ENCODE assay signal across 16 cellular contexts in genomic region chr19:41392775-41393174, GRCh38. TPM values are rescaled to one million over a fixed set of nuclear protein-coding genes. Genes with fewer than 3 reads are reported as not detected.
DNase-seq lines count a peak whose midpoint lies in the region; ATAC-seq and TF ChIP-seq lines count a peak whose summit lies in the region.
"Had no signal": no experiment of that assay in that cellular context is flagged by ENCODE, and none has a peak within 500 bp of the region (broad histone marks: within the 10 kb centered on the region; RNA-seq: fewer than 3 reads in every experiment).

No MANE protein-coding gene starts in this region.

- DNase-seq in left ventricle myocardium superior (peak; percentile 44), Right ventricle myocardium inferior (ENCODE audit: missing footprints) (no peak), RWPE1 (ENCODE audit: low spot score) (no peak), myocyte (ENCODE audit: low read depth) (peak; percentile 23), COR-L47 (lab: John Stamatoyannopoulos, UW) (no peak)
- DNase-seq in stimulated activated naive B cell treated with anti-CD40 and anti-IgM and Interleukin-4, amounts not matched to agents 10 μg/mL and 1 μg/mL and 100 μg/mL, for 72 hours = no peak
- DNase-seq: C1 segment of cervical spinal cord; CD8-positive, alpha-beta T cell; DMS 273 treated with DMSO at 0.1 percent for 48 hours; DMS79; EL; GDM1; H9 had no signal

- peak overlapping the region; percentile 68 for H3K27ac Mint-ChIP-seq in stimulated activated naive B cell treated with anti-CD40 and anti-IgM and Interleukin-4, amounts not matched to agents 10 μg/mL and 1 μg/mL and 100 μg/mL, for 72 hours
- H3K27ac Mint-ChIP-seq: CD8-positive, alpha-beta T cell; GM23338 had no signal

- H3K36me3 Mint-ChIP-seq in stimulated activated naive B cell treated with anti-CD40 and anti-IgM and Interleukin-4, amounts not matched to agents 10 μg/mL and 1 μg/mL and 100 μg/mL, for 72 hours = peaks cover 21 to 40% of the 10 kb centered on the region in 2 donors

- peak overlapping the region; percentile 28; the same call in 1 of the 2 replicates for H3K27ac ChIP-seq in RWPE1

- no peak for TF ChIP-seq CTCF in RWPE1 (conservative IDR thresholded peaks at IDR 0.05; ENCODE audit: low read depth)

- intact Hi-C loops in left ventricle myocardium superior (cut with micrococcal nuclease) = no loop called here
- intact Hi-C loops in Right ventricle myocardium inferior (cut with DNase I) = no loop called here

- ATAC-seq in left ventricle myocardium superior (no peak), Right ventricle myocardium inferior (no peak)
- no peak for ATAC-seq in stimulated activated naive B cell treated with anti-CD40 and anti-IgM and Interleukin-4, amounts not matched to agents 10 μg/mL and 1 μg/mL and 100 μg/mL, for 72 hours (replicated peaks)
- ATAC-seq: CD8-positive, alpha-beta T cell; GM23338; HCT116 had no signal

- POLR2A ChIA-PET in RWPE1 (lab: Yijun Ruan, JAX; ENCODE audit: low non-redundant PET) = no interaction called here

- no peaks in the 10 kb centered on the region for H3K9me3 Mint-ChIP-seq in stimulated activated naive B cell treated with anti-CD40 and anti-IgM and Interleukin-4, amounts not matched to agents 10 μg/mL and 1 μg/mL and 100 μg/mL, for 72 hours
- H3K9me3 Mint-ChIP-seq: CD8-positive, alpha-beta T cell; GM23338; H9 had no signal

- H3K4me3 Mint-ChIP-seq in stimulated activated naive B cell treated with anti-CD40 and anti-IgM and Interleukin-4, amounts not matched to agents 10 μg/mL and 1 μg/mL and 100 μg/mL, for 72 hours = no peak overlapping the region
- H3K4me3 Mint-ChIP-seq: CD8-positive, alpha-beta T cell; GM23338; H9 had no signal

- CTCF ChIA-PET in RWPE1 (lab: Yijun Ruan, JAX) = interaction anchor here (0.6 kb wide), 1 partner anchor 457 kb away, joined by 4 read pairs; no protein-coding TSS in a partner anchor

- H3K27me3 Mint-ChIP-seq in stimulated activated naive B cell treated with anti-CD40 and anti-IgM and Interleukin-4, amounts not matched to agents 10 μg/mL and 1 μg/mL and 100 μg/mL, for 72 hours = no peaks in the 10 kb centered on the region

- peaks cover 9 to 26% of the 10 kb centered on the region in 2 donors for H3K4me1 Mint-ChIP-seq in stimulated activated naive B cell treated with anti-CD40 and anti-IgM and Interleukin-4, amounts not matched to agents 10 μg/mL and 1 μg/mL and 100 μg/mL, for 72 hours

RNA-seq across cellular contexts. Expression of gene EXOSC5, which starts 4.4 kb away (rescaled TPM):
- total RNA-seq in left ventricle myocardium superior (14.4 TPM), Right ventricle myocardium inferior (17.1 TPM), myocyte (22.2 and 35.4 TPM in 2 replicates)
- 22.3 TPM for polyA plus RNA-seq in myocyte (2012)

RNA-seq across cellular contexts. Expression of gene BCKDHA, which starts 4.8 kb away (rescaled TPM):
- 49.2 TPM for total RNA-seq in left ventricle myocardium superior
- 44.9 TPM for total RNA-seq in Right ventricle myocardium inferior
- total RNA-seq in myocyte = 53.4 and 77.7 TPM in 2 replicates
- 45.4 TPM for polyA plus RNA-seq in myocyte (2012)

RNA-seq across cellular contexts. Expression of gene TMEM91, which starts 16.4 kb away (rescaled TPM):
- total RNA-seq in left ventricle myocardium superior = 3.6 TPM
- total RNA-seq in Right ventricle myocardium inferior = 3.8 TPM
- 0.59 and 1.7 TPM in 2 replicates for total RNA-seq in myocyte
- 5.8 TPM for polyA plus RNA-seq in myocyte (2012)

RNA-seq across cellular contexts. Expression of gene B9D2, which starts 28.8 kb away (rescaled TPM):
- total RNA-seq in left ventricle myocardium superior (3.7 TPM), Right ventricle myocardium inferior (3.2 TPM), myocyte (3.5 and 5.0 TPM in 2 replicates)
- 6.6 TPM for polyA plus RNA-seq in myocyte (2012)

RNA-seq across cellular contexts. Expression of gene B3GNT8, which starts 34.4 kb away (rescaled TPM):
- total RNA-seq in left ventricle myocardium superior (12.4 TPM), Right ventricle myocardium inferior (8.3 TPM), myocyte (not detected in 2 replicates)
- polyA plus RNA-seq in myocyte (2012) = 0.20 TPM
- total RNA-seq: H4 had no signal

Comparison
In these comparisons a context has a peak if more than half of its experiments do, and no peak if none do; other contexts are left out.
1. DNase-seq: peak in left ventricle myocardium superior (single experiment) and myocyte (single experiment); none in Right ventricle myocardium inferior (single experiment), RWPE1 (single experiment), stimulated activated naive B cell treated with anti-CD40 and anti-IgM and Interleukin-4, amounts not matched to agents 10 μg/mL and 1 μg/mL and 100 μg/mL, for 72 hours (single experiment) and COR-L47 (single experiment).